9 cellular contexts compared by ENCODE assay signal in genomic region chr17:45225051-45225700, GRCh38. TPM values are rescaled to one million over a fixed set of nuclear protein-coding genes. Genes with fewer than 3 reads are reported as not detected.
DNase-seq lines count a peak whose midpoint lies in the region; ATAC-seq and TF ChIP-seq lines count a peak whose summit lies in the region.
"Had no signal": no experiment of that assay in that cellular context is flagged by ENCODE, and none has a peak within 500 bp of the region (broad histone marks: within the 10 kb centered on the region; RNA-seq: fewer than 3 reads in every experiment).

No MANE protein-coding gene starts in this region.

- DNase-seq in 8988T, result peak; percentile 74
- peak; percentile 65 for DNase-seq in M059J (ENCODE audit: low read depth)
- DNase-seq in activated T-helper 1 cell treated with anti-CD3 and anti-CD28 coated beads, Interleukin-12 subunit alpha, Interleukin-12 subunit beta, Interleukin-2, Interleukin-4 antibody, amounts not matched to agents 30 ng/mL and 10 ng/mL and 1 ng/mL, durations not matched to agents 14 hours and 24 hours and 36 hours (ENCODE audit: low spot score), result no peak
- DNase-seq in lower lobe of right lung, result no peak
- no peak for DNase-seq in GM13977 (ENCODE audit: low spot score)
- DNase-seq in thyroid gland, result no peak
- DNase-seq in medulla oblongata (ENCODE audit: extremely low spot score), result no peak

- no peaks in the 10 kb centered on the region for H3K36me3 ChIP-seq in lower lobe of right lung
- no peaks in the 10 kb centered on the region for H3K36me3 ChIP-seq in thyroid gland

- H3K27ac ChIP-seq in lower lobe of right lung, result peak overlapping the region; percentile 81
- no peak overlapping the region for H3K27ac ChIP-seq in thyroid gland

- H3K9me3 ChIP-seq in lower lobe of right lung, result no peaks in the 10 kb centered on the region
- no peaks in the 10 kb centered on the region for H3K9me3 ChIP-seq in thyroid gland

- ATAC-seq in lower lobe of right lung (no peak), HG02852 (IDR thresholded peaks at IDR 0.05; ENCODE audit: unreplicated experiment) (no peak)

- H3K4me3 ChIP-seq in lower lobe of right lung, result peak overlapping the region; percentile 60
- no peak overlapping the region for H3K4me3 ChIP-seq in thyroid gland (replicated peaks in 1 of 3)

- no peaks in the 10 kb centered on the region for H3K9me3 Mint-ChIP-seq in activated T-helper 1 cell treated with anti-CD3 and anti-CD28 coated beads, Interleukin-12 subunit alpha, Interleukin-12 subunit beta, Interleukin-2, Interleukin-4 antibody, amounts not matched to agents 30 ng/mL and 10 ng/mL and 1 ng/mL, durations not matched to agents 14 hours and 24 hours and 36 hours

- intact Hi-C loops in activated T-helper 1 cell treated with anti-CD3 and anti-CD28 coated beads, Interleukin-12 subunit alpha, Interleukin-12 subunit beta, Interleukin-2, Interleukin-4 antibody, amounts not matched to agents 30 ng/mL and 10 ng/mL and 1 ng/mL, durations not matched to agents 14 hours and 24 hours and 36 hours (cut with micrococcal nuclease), result loop anchor here (5.0 to 10.0 kb wide), 3 partner anchors 330 to 967 kb away; partner anchors contain the start of genes EFTUD2 and KANSL1
- intact Hi-C loops in lower lobe of right lung (cut with DNase I), result no loop called here
- intact Hi-C loops in thyroid gland (cut with DNase I), result no loop called here

- no peak for TF ChIP-seq POLR2A in thyroid gland (IDR thresholded peaks at IDR 0.05)

- peaks cover 72% of the 10 kb centered on the region for H3K4me1 Mint-ChIP-seq in activated T-helper 1 cell treated with anti-CD3 and anti-CD28 coated beads, Interleukin-12 subunit alpha, Interleukin-12 subunit beta, Interleukin-2, Interleukin-4 antibody, amounts not matched to agents 30 ng/mL and 10 ng/mL and 1 ng/mL, durations not matched to agents 14 hours and 24 hours and 36 hours (ENCODE audit: low read depth)

- peak overlapping the region; percentile 97 for H3K27ac Mint-ChIP-seq in activated T-helper 1 cell treated with anti-CD3 and anti-CD28 coated beads, Interleukin-12 subunit alpha, Interleukin-12 subunit beta, Interleukin-2, Interleukin-4 antibody, amounts not matched to agents 30 ng/mL and 10 ng/mL and 1 ng/mL, durations not matched to agents 14 hours and 24 hours and 36 hours

- H3K27me3 Mint-ChIP-seq in activated T-helper 1 cell treated with anti-CD3 and anti-CD28 coated beads, Interleukin-12 subunit alpha, Interleukin-12 subunit beta, Interleukin-2, Interleukin-4 antibody, amounts not matched to agents 30 ng/mL and 10 ng/mL and 1 ng/mL, durations not matched to agents 14 hours and 24 hours and 36 hours (ENCODE audit: insufficient read depth), result no peaks in the 10 kb centered on the region

- no peaks in the 10 kb centered on the region for H3K27me3 ChIP-seq in lower lobe of right lung (ENCODE audit: low read depth)
- H3K27me3 ChIP-seq in thyroid gland, result no peaks in the 10 kb centered on the region

- WGBS in thyroid gland, 2 donors, result 78 to 90% methylated on average over 6 to 7 of the region's 7 CpGs

- peaks cover 71% of the 10 kb centered on the region for H3K4me1 ChIP-seq in lower lobe of right lung
- H3K4me1 ChIP-seq in thyroid gland, result peaks cover 0 to 19% of the 10 kb centered on the region in 2 donors

- peak overlapping the region; percentile 99 for H3K4me3 Mint-ChIP-seq in activated T-helper 1 cell treated with anti-CD3 and anti-CD28 coated beads, Interleukin-12 subunit alpha, Interleukin-12 subunit beta, Interleukin-2, Interleukin-4 antibody, amounts not matched to agents 30 ng/mL and 10 ng/mL and 1 ng/mL, durations not matched to agents 14 hours and 24 hours and 36 hours

- H3K36me3 Mint-ChIP-seq in activated T-helper 1 cell treated with anti-CD3 and anti-CD28 coated beads, Interleukin-12 subunit alpha, Interleukin-12 subunit beta, Interleukin-2, Interleukin-4 antibody, amounts not matched to agents 30 ng/mL and 10 ng/mL and 1 ng/mL, durations not matched to agents 14 hours and 24 hours and 36 hours (ENCODE audit: low read depth), result peaks cover 25% of the 10 kb centered on the region

- no peak for TF ChIP-seq CTCF in lower lobe of right lung (IDR thresholded peaks at IDR 0.05)
- no peak for TF ChIP-seq CTCF in GM13977 (IDR thresholded peaks at IDR 0.05; ENCODE audit: extremely low read depth, insufficient read depth, missing control alignments)
- TF ChIP-seq CTCF in thyroid gland (IDR thresholded peaks at IDR 0.05), result no peak

- in situ Hi-C loops in GM13977 (cut with MboI; ENCODE audit: low pct_unique_long_range_greater_than_20kb, low sequenced_read_pairs, unreplicated experiment), result no loop called here

RNA-seq across cellular contexts. Expression of gene FMNL1, which starts 3.5 kb away (rescaled TPM):
- 3.1 and 5.6 TPM in 2 replicates for total RNA-seq in M059J (2014; rRNA removed; shearing (Covaris generic))
- total RNA-seq in activated T-helper 1 cell treated with anti-CD3 and anti-CD28 coated beads, Interleukin-12 subunit alpha, Interleukin-12 subunit beta, Interleukin-2, Interleukin-4 antibody, amounts not matched to agents 30 ng/mL and 10 ng/mL and 1 ng/mL, durations not matched to agents 14 hours and 24 hours and 36 hours, result 363 and 374 TPM in 2 replicates
- total RNA-seq in lower lobe of right lung, result 87.0 TPM
- total RNA-seq in thyroid gland, result 1 to 10 TPM; 3.2 to 7.6 (median 4.2) TPM

RNA-seq across cellular contexts. Expression of gene SPATA32, which starts 36.7 kb away (rescaled TPM):
- not detected in 2 replicates for total RNA-seq in M059J (2014; rRNA removed; shearing (Covaris generic))
- total RNA-seq in activated T-helper 1 cell treated with anti-CD3 and anti-CD28 coated beads, Interleukin-12 subunit alpha, Interleukin-12 subunit beta, Interleukin-2, Interleukin-4 antibody, amounts not matched to agents 30 ng/mL and 10 ng/mL and 1 ng/mL, durations not matched to agents 14 hours and 24 hours and 36 hours, result 0.44 and 0.56 TPM in 2 replicates
- total RNA-seq in lower lobe of right lung (not detected), thyroid gland (not detected)
- total RNA-seq: cerebellum had no signal

Comparison
In these comparisons a context has a peak if more than half of its experiments do, and no peak if none do; other contexts are left out.
1. DNase-seq: peak in 8988T (single experiment) and M059J (single experiment); none in activated T-helper 1 cell treated with anti-CD3 and anti-CD28 coated beads, Interleukin-12 subunit alpha, Interleukin-12 subunit beta, Interleukin-2, Interleukin-4 antibody, amounts not matched to agents 30 ng/mL and 10 ng/mL and 1 ng/mL, durations not matched to agents 14 hours and 24 hours and 36 hours (single experiment), lower lobe of right lung (single experiment), GM13977 (single experiment), thyroid gland (0 of 2) and medulla oblongata (single experiment).
2. RNA of gene FMNL1, which starts 3.5 kb away (total RNA-seq): 363 to 374 TPM in activated T-helper 1 cell treated with anti-CD3 and anti-CD28 coated beads, Interleukin-12 subunit alpha, Interleukin-12 subunit beta, Interleukin-2, Interleukin-4 antibody, amounts not matched to agents 30 ng/mL and 10 ng/mL and 1 ng/mL, durations not matched to agents 14 hours and 24 hours and 36 hours and 87.0 TPM in lower lobe of right lung (single experiment); 3.1 to 5.6 TPM in M059J and 3.2 to 7.6 TPM in thyroid gland; every median in the first group is over 10 times any median in the second.